ENCODE assay signal across 24 cellular contexts in genomic region chr14:101851183-101851582, GRCh38.
DNase-seq lines count a peak whose midpoint lies in the region; ATAC-seq, FAIRE-seq and TF ChIP-seq lines count a peak whose summit lies in the region.
"Had no signal": no experiment of that assay in that cellular context is flagged by ENCODE, and none has a peak within 500 bp of the region (broad histone marks: within the 10 kb centered on the region; RNA-seq: fewer than 3 reads in every experiment).

No MANE protein-coding gene starts in this region.

- H3K27me3 Mint-ChIP-seq in CD8-positive, alpha-beta T cell (ENCODE audit: low read depth): no peaks in the 10 kb centered on the region
- H3K27me3 Mint-ChIP-seq in naive thymus-derived CD8-positive, alpha-beta T cell: no peaks in the 10 kb centered on the region
- H3K27me3 Mint-ChIP-seq: activated CD4-positive, alpha-beta T cell treated with anti-CD3 and anti-CD28 coated beads for 36 hours; type B pancreatic cell had no signal

- H3F3A ChIP-seq in SU-DHL-6 (ENCODE audit: insufficient read depth): peaks cover 21% of the 10 kb centered on the region

- H3K9me2 ChIP-seq in SU-DHL-6 (replicated peaks; ENCODE audit: insufficient read depth, low read length): no peaks in the 10 kb centered on the region

- intact Hi-C loops in CD8-positive, alpha-beta T cell (cut with DNase I, micrococcal nuclease): loop anchor here in 1 of 2 experiments (5.0 kb wide), 1 partner anchor 41 kb away; no protein-coding TSS in a partner anchor
- intact Hi-C loops in psoas muscle (cut with DNase I): no loop called here

- no peaks in the 10 kb centered on the region for H3K9me3 ChIP-seq in BLaER1 treated with 17β-estradiol and CSF1 and Interleukin-3, amounts not matched to agents 10 nM and 100 nM (replicated peaks in 1 of 11)
- H3K9me3 ChIP-seq in CD8-positive, alpha-beta T cell (ENCODE audit: low read length): no peaks in the 10 kb centered on the region
- H3K9me3 ChIP-seq in SU-DHL-6 (ENCODE audit: insufficient read depth, low read length): no peaks in the 10 kb centered on the region
- H3K9me3 ChIP-seq in psoas muscle: no peaks in the 10 kb centered on the region
- H3K9me3 ChIP-seq: pancreas, right atrium auricular region had no signal

- H4K20me1 ChIP-seq in BLaER1 treated with 17β-estradiol and CSF1 and Interleukin-3, amounts not matched to agents 10 nM and 100 nM: peaks cover 0 to 98% (median 10%) of the 10 kb centered on the region in 11 experiments; a peak in 12 of 22 replicates
- peaks cover 8% of the 10 kb centered on the region for H4K20me1 ChIP-seq in SU-DHL-6 (ENCODE audit: low read depth, low read length)

- peak overlapping the region in 8 of 11 experiments; percentile 9 to 53 (median 34); a peak in 9 of 22 replicates for H3K9ac ChIP-seq in BLaER1 treated with 17β-estradiol and CSF1 and Interleukin-3, amounts not matched to agents 10 nM and 100 nM
- H3K9ac ChIP-seq in SU-DHL-6 (ENCODE audit: low read length): 0 out of 2 replicates have a peak overlapping the region, but pooled peaks have one; percentile 27

- CTCF ChIA-PET in CD8-positive, alpha-beta T cell (lab: Charles Lee): interaction anchor here (1.1 to 2.6 kb wide), 3 partner anchors 80 to 145 kb away, joined by 3 to 12 read pairs (median 3); no protein-coding TSS in a partner anchor

- no peak overlapping the region for H3K4me3 ChIP-seq in BLaER1 treated with 17β-estradiol and CSF1 and Interleukin-3, amounts not matched to agents 10 nM and 100 nM
- H3K4me3 ChIP-seq in CD8-positive, alpha-beta T cell (ENCODE audit: low read depth, low read length): no peak overlapping the region
- H3K4me3 ChIP-seq in SU-DHL-6 (ENCODE audit: insufficient read depth, low read length, poor library complexity, severe bottlenecking) (no peak overlapping the region), psoas muscle (no peak overlapping the region)
- H3K4me3 ChIP-seq: K562, pancreas, right atrium auricular region had no signal

- H3K79me2 ChIP-seq in SU-DHL-6 (ENCODE audit: insufficient read depth, low read length): peaks cover 100% of the 10 kb centered on the region

- peaks cover 91% of the 10 kb centered on the region for H3K4me1 Mint-ChIP-seq in CD8-positive, alpha-beta T cell (ENCODE audit: low read depth)
- H3K4me1 Mint-ChIP-seq in naive thymus-derived CD8-positive, alpha-beta T cell: peaks cover 54 to 96% (median 94%) of the 10 kb centered on the region in 4 donors

- no peaks in the 10 kb centered on the region for H3K9me3 Mint-ChIP-seq in CD8-positive, alpha-beta T cell
- no peaks in the 10 kb centered on the region for H3K9me3 Mint-ChIP-seq in naive thymus-derived CD8-positive, alpha-beta T cell
- H3K9me3 Mint-ChIP-seq: nephron progenitor cell, type B pancreatic cell had no signal

- peaks cover 51% of the 10 kb centered on the region for H3K36me3 Mint-ChIP-seq in CD8-positive, alpha-beta T cell
- peaks cover 0 to 40% (median 0%) of the 10 kb centered on the region in 3 donors for H3K36me3 Mint-ChIP-seq in naive thymus-derived CD8-positive, alpha-beta T cell

- FAIRE-seq in RCC 7860 (lab: Jason Lieb, UNC): no peak
- FAIRE-seq: H54, islet of Langerhans, K562, pancreas had no signal

- 84 to 91% (median 88%) methylated on average over 3 of the region's 3 CpGs for WGBS in psoas muscle, 3 donors

- DNase-seq in CD8-positive, alpha-beta T cell: no peak
- no peak for DNase-seq in naive thymus-derived CD8-positive, alpha-beta T cell
- DNase-seq in psoas muscle: no peak
- no peak for DNase-seq in RCC 7860 (ENCODE audit: low spot score)
- DNase-seq: activated CD4-positive, alpha-beta T cell treated with anti-CD3 and anti-CD28 coated beads for 36 hours; activated T-cell treated with anti-CD3 and anti-CD28 coated beads, Interleukin-2, amount 50 U/mL, for 48 hours; brain microvascular endothelial cell; left ventricle myocardium superior; NCI-H1105; NCI-H2029; NCI-H69; nephron progenitor cell; pancreas; stimulated activated CD4-positive, alpha-beta T cell treated with anti-CD3 and anti-CD28 coated beads, Interleukin-2, amount 100 ng/mL, for 48 hours; T-helper 2 cell had no signal

- ATAC-seq in CD8-positive, alpha-beta T cell: no peak
- ATAC-seq in naive thymus-derived CD8-positive, alpha-beta T cell: no peak
- ATAC-seq in HG02870 (IDR thresholded peaks at IDR 0.05; ENCODE audit: unreplicated experiment): no peak
- ATAC-seq in psoas muscle: no peak
- ATAC-seq: activated CD4-positive, alpha-beta T cell treated with anti-CD3 and anti-CD28 coated beads for 36 hours; K562; left ventricle myocardium superior had no signal

- H3K36me3 ChIP-seq in BLaER1 treated with 17β-estradiol and CSF1 and Interleukin-3, amounts not matched to agents 10 nM and 100 nM: peaks cover 3 to 59% (median 21%) of the 10 kb centered on the region in 11 experiments; a peak in 18 of 22 replicates
- H3K36me3 ChIP-seq in CD8-positive, alpha-beta T cell (ENCODE audit: insufficient read depth, low read length): no peaks in the 10 kb centered on the region
- H3K36me3 ChIP-seq in SU-DHL-6 (ENCODE audit: low read length): no peaks in the 10 kb centered on the region
- no peaks in the 10 kb centered on the region for H3K36me3 ChIP-seq in psoas muscle (ENCODE audit: insufficient read depth in 1 of 2, low read depth in 1 of 2)
- H3K36me3 ChIP-seq: brain microvascular endothelial cell, pancreas, right atrium auricular region had no signal

- H3K27me3 ChIP-seq in BLaER1 treated with 17β-estradiol and CSF1 and Interleukin-3, amounts not matched to agents 10 nM and 100 nM: no peaks in the 10 kb centered on the region
- no peaks in the 10 kb centered on the region for H3K27me3 ChIP-seq in CD8-positive, alpha-beta T cell (ENCODE audit: insufficient read depth, low read length)
- H3K27me3 ChIP-seq in SU-DHL-6 (ENCODE audit: low read length) (no peaks in the 10 kb centered on the region), psoas muscle (ENCODE audit: insufficient read depth in 3 of 3, low read length in 2 of 3) (no peaks in the 10 kb centered on the region)
- H3K27me3 ChIP-seq: brain microvascular endothelial cell, pancreas, right atrium auricular region had no signal

- H3K4me3 Mint-ChIP-seq in CD8-positive, alpha-beta T cell: no peak overlapping the region
- H3K4me3 Mint-ChIP-seq in naive thymus-derived CD8-positive, alpha-beta T cell: peak overlapping the region in 6 of 10 donors; percentile 5 to 78 (median 36)
- H3K4me3 Mint-ChIP-seq: activated CD4-positive, alpha-beta T cell treated with anti-CD3 and anti-CD28 coated beads for 36 hours; nephron progenitor cell; type B pancreatic cell had no signal

- H3K27ac Mint-ChIP-seq in CD8-positive, alpha-beta T cell: peak overlapping the region; percentile 70
- peak overlapping the region in 7 of 10 donors; percentile 26 to 88 (median 63) for H3K27ac Mint-ChIP-seq in naive thymus-derived CD8-positive, alpha-beta T cell
- H3K27ac Mint-ChIP-seq: nephron progenitor cell, type B pancreatic cell had no signal

- no peak overlapping the region for H2AFZ ChIP-seq in SU-DHL-6 (ENCODE audit: low read depth, low read length, severe bottlenecking)

- peaks cover 89 to 100% (median 100%) of the 10 kb centered on the region in 10 experiments for H3K4me1 ChIP-seq in BLaER1 treated with 17β-estradiol and CSF1 and Interleukin-3, amounts not matched to agents 10 nM and 100 nM
- H3K4me1 ChIP-seq in CD8-positive, alpha-beta T cell (ENCODE audit: insufficient read depth, low read length): peaks cover 66% of the 10 kb centered on the region
- H3K4me1 ChIP-seq in psoas muscle: peaks cover 39% of the 10 kb centered on the region

- POLR2A ChIA-PET in CD8-positive, alpha-beta T cell (lab: Charles Lee): interaction anchor here (0.9 kb wide), 1 partner anchor 18 kb away, joined by 3 read pairs; no protein-coding TSS in a partner anchor
- POLR2A ChIA-PET in naive thymus-derived CD8-positive, alpha-beta T cell (lab: Charles Lee): interaction anchor here (1.0 kb wide), 1 partner anchor 29 kb away, joined by 3 read pairs; no protein-coding TSS in a partner anchor

- peak overlapping the region in 9 of 11 experiments; percentile 60 to 85 (median 74); a peak in 19 of 22 replicates for H3K27ac ChIP-seq in BLaER1 treated with 17β-estradiol and CSF1 and Interleukin-3, amounts not matched to agents 10 nM and 100 nM
- no peak overlapping the region for H3K27ac ChIP-seq in CD8-positive, alpha-beta T cell (ENCODE audit: low read depth, low read length)
- peak overlapping the region; percentile 46 for H3K27ac ChIP-seq in SU-DHL-6 (ENCODE audit: low read depth, low read length)
- H3K27ac ChIP-seq in psoas muscle: no peak overlapping the region
- H3K27ac ChIP-seq: brain microvascular endothelial cell, C4-2B, pancreas, right atrium auricular region had no signal

- peak overlapping the region; percentile 40 to 94 (median 80) for H3K4me2 ChIP-seq in BLaER1 treated with 17β-estradiol and CSF1 and Interleukin-3, amounts not matched to agents 10 nM and 100 nM
- peak overlapping the region; percentile 38 for H3K4me2 ChIP-seq in SU-DHL-6 (ENCODE audit: low read depth, low read length, poor library complexity, severe bottlenecking)

- no peak for TF ChIP-seq CTCF in CD8-positive, alpha-beta T cell (IDR thresholded peaks at IDR 0.05)
- TF ChIP-seq CTCF in SU-DHL-6 (IDR thresholded peaks at IDR 0.05; ENCODE audit: insufficient read depth, low read length, poor library complexity, severe bottlenecking) (no peak), psoas muscle (IDR thresholded peaks at IDR 0.05) (no peak)

Comparison
In these comparisons a context has a peak if more than half of its experiments do, and no peak if none do; other contexts are left out.
1. H3K27ac ChIP-seq: peak in BLaER1 treated with 17β-estradiol and CSF1 and Interleukin-3, amounts not matched to agents 10 nM and 100 nM (9 of 11) and SU-DHL-6 (single experiment); none in CD8-positive, alpha-beta T cell (single experiment) and psoas muscle (single experiment).